ENCODE assay signal across 8 cellular contexts in the genomic region with DNA sequence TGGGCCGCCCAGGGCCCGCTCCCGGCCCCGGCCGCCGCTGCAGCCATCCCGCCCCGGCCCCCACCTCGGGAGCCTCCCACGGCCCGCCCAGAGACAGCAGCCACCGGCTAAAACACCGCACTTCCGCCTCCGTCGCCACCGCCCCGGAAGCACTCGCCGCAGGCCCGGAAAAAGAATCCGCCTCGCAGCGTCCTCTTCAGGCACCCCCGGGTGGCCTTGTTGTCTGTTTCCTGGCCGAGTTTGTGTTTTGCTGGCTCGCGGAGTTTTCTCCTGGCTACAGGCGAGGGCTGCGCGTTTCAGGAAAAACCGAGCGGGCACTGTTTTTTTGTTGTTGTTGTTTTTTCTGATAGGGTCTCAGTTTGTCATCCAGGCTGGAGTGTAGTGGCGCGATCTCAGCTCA. TPM values are rescaled to one million over a fixed set of nuclear protein-coding genes. Genes with fewer than 3 reads are reported as not detected.
DNase-seq lines count a peak whose midpoint lies in the region; ATAC-seq and TF ChIP-seq lines count a peak whose summit lies in the region.
"Not testable (repeated sequence)": the region's sequence is repeated elsewhere in the genome, so short reads cannot be mapped to it uniquely, and the experiment has no call there.

A gene (minus strand): TSS at position 125 of the 400 bp plus-strand sequence. CDS start 78 bp downstream, at position 47.

- H3K27ac ChIP-seq in DOHH2 (ENCODE audit: low read depth, low read length): not testable (repeated sequence)

- not testable (repeated sequence) for H3K9me2 ChIP-seq in DOHH2 (replicated peaks; ENCODE audit: control insufficient read depth, low read length)

- not testable (repeated sequence) for H3K27me3 ChIP-seq in DOHH2 (ENCODE audit: control insufficient read depth, low read length)

- H3K27ac Mint-ChIP-seq in activated T-cell treated with anti-CD3 and anti-CD28 coated beads, Interleukin-2, amount 50 U/mL, for 72 hours: peak within 1 kb of the TSS; percentile 91
- peak within 1 kb of the TSS; percentile 85 to 91 for H3K27ac Mint-ChIP-seq in natural killer cell treated with Interleukin-12 subunit alpha and Interleukin-12 subunit beta and Interleukin-15 and Interleukin-18, amount 100 ng/mL, for 72 hours
- peak within 1 kb of the TSS; percentile 88 for H3K27ac Mint-ChIP-seq in stimulated activated effector memory CD8-positive, alpha-beta T cell treated with anti-CD3 and anti-CD28 coated beads, Interleukin-12 subunit alpha, Interleukin-12 subunit beta, amount 100 ng/mL, for 72 hours

- H3F3A ChIP-seq in DOHH2 (ENCODE audit: control insufficient read depth, insufficient read depth): not testable (repeated sequence)

- not testable (repeated sequence) for H3K9me3 Mint-ChIP-seq in activated T-cell treated with anti-CD3 and anti-CD28 coated beads, Interleukin-2, amount 50 U/mL, for 72 hours; natural killer cell treated with Interleukin-12 subunit alpha and Interleukin-12 subunit beta and Interleukin-15 and Interleukin-18, amount 100 ng/mL, for 72 hours; stimulated activated effector memory CD8-positive, alpha-beta T cell treated with anti-CD3 and anti-CD28 coated beads, Interleukin-12 subunit alpha, Interleukin-12 subunit beta, amount 100 ng/mL, for 72 hours

- H3K4me3 ChIP-seq in DOHH2 (ENCODE audit: low read length): peak within 1 kb of the TSS; percentile 77

- H4K20me1 ChIP-seq in DOHH2 (ENCODE audit: control insufficient read depth, insufficient read depth, low read depth, low read length): not testable (repeated sequence)

- peaks cover 14% of the 10 kb centered on the region for H3K79me2 ChIP-seq in DOHH2 (ENCODE audit: control insufficient read depth, low read length)

- H3K36me3 Mint-ChIP-seq in activated T-cell treated with anti-CD3 and anti-CD28 coated beads, Interleukin-2, amount 50 U/mL, for 72 hours (ENCODE audit: insufficient read depth in 2 of 2): peaks cover 4 to 10% of the 10 kb centered on the region in 2 donors
- not testable (repeated sequence) for H3K36me3 Mint-ChIP-seq in natural killer cell treated with Interleukin-12 subunit alpha and Interleukin-12 subunit beta and Interleukin-15 and Interleukin-18, amount 100 ng/mL, for 72 hours
- H3K36me3 Mint-ChIP-seq in stimulated activated effector memory CD8-positive, alpha-beta T cell treated with anti-CD3 and anti-CD28 coated beads, Interleukin-12 subunit alpha, Interleukin-12 subunit beta, amount 100 ng/mL, for 72 hours: peaks cover 29% of the 10 kb centered on the region

- H3K27me3 Mint-ChIP-seq in activated T-cell treated with anti-CD3 and anti-CD28 coated beads, Interleukin-2, amount 50 U/mL, for 72 hours (ENCODE audit: low read depth); natural killer cell treated with Interleukin-12 subunit alpha and Interleukin-12 subunit beta and Interleukin-15 and Interleukin-18, amount 100 ng/mL, for 72 hours: not testable (repeated sequence)

- ATAC-seq in GM21825 (IDR thresholded peaks at IDR 0.05; ENCODE audit: unreplicated experiment): peak; percentile 99
- peak; percentile 98 to 99 for ATAC-seq in activated T-cell treated with anti-CD3 and anti-CD28 coated beads, Interleukin-2, amount 50 U/mL, for 72 hours (replicated peaks in 1 of 2)
- peak; percentile 96 to 98 for ATAC-seq in natural killer cell treated with Interleukin-12 subunit alpha and Interleukin-12 subunit beta and Interleukin-15 and Interleukin-18, amount 100 ng/mL, for 72 hours
- ATAC-seq in stimulated activated effector memory CD8-positive, alpha-beta T cell treated with anti-CD3 and anti-CD28 coated beads, Interleukin-12 subunit alpha, Interleukin-12 subunit beta, amount 100 ng/mL, for 72 hours: peak; percentile 97

- H3K9me3 ChIP-seq in DOHH2 (ENCODE audit: control insufficient read depth, insufficient read depth, low read length): not testable (repeated sequence)

- DNase-seq in Kasumi-1 (lab: John Stamatoyannopoulos, UW) (peak; percentile 39 to 44), RPMI8226 (peak; percentile 85), fibroblast of gingiva (ENCODE audit: low read depth) (peak; percentile 77)
- peak; percentile 90 to 92 for DNase-seq in activated T-cell treated with anti-CD3 and anti-CD28 coated beads, Interleukin-2, amount 50 U/mL, for 72 hours
- peak; percentile 96 for DNase-seq in natural killer cell treated with Interleukin-12 subunit alpha and Interleukin-12 subunit beta and Interleukin-15 and Interleukin-18, amount 100 ng/mL, for 72 hours (ENCODE audit: low spot score)
- DNase-seq in stimulated activated effector memory CD8-positive, alpha-beta T cell treated with anti-CD3 and anti-CD28 coated beads, Interleukin-12 subunit alpha, Interleukin-12 subunit beta, amount 100 ng/mL, for 72 hours (ENCODE audit: low spot score in 2 of 2): peak; percentile 70 to 92

- H3K4me1 ChIP-seq in DOHH2 (ENCODE audit: control insufficient read depth, low read length): peaks cover 11% of the 10 kb centered on the region

- peak within 1 kb of the TSS; percentile 96 to 97 for H3K4me3 Mint-ChIP-seq in activated T-cell treated with anti-CD3 and anti-CD28 coated beads, Interleukin-2, amount 50 U/mL, for 72 hours
- peak within 1 kb of the TSS; percentile 87 for H3K4me3 Mint-ChIP-seq in natural killer cell treated with Interleukin-12 subunit alpha and Interleukin-12 subunit beta and Interleukin-15 and Interleukin-18, amount 100 ng/mL, for 72 hours
- peak within 1 kb of the TSS; percentile 81 for H3K4me3 Mint-ChIP-seq in stimulated activated effector memory CD8-positive, alpha-beta T cell treated with anti-CD3 and anti-CD28 coated beads, Interleukin-12 subunit alpha, Interleukin-12 subunit beta, amount 100 ng/mL, for 72 hours

- TF ChIP-seq CTCF in DOHH2 (IDR thresholded peaks at IDR 0.05; ENCODE audit: low read depth, low read length, poor library complexity, severe bottlenecking): peak; percentile 41

- peaks cover 21% of the 10 kb centered on the region for H3K36me3 ChIP-seq in DOHH2 (ENCODE audit: control insufficient read depth, low read length)

- H3K4me2 ChIP-seq in DOHH2 (ENCODE audit: low read length): peak within 1 kb of the TSS; percentile 68

- H3K4me1 Mint-ChIP-seq in activated T-cell treated with anti-CD3 and anti-CD28 coated beads, Interleukin-2, amount 50 U/mL, for 72 hours (ENCODE audit: low read depth); natural killer cell treated with Interleukin-12 subunit alpha and Interleukin-12 subunit beta and Interleukin-15 and Interleukin-18, amount 100 ng/mL, for 72 hours (ENCODE audit: low read depth in 2 of 2); stimulated activated effector memory CD8-positive, alpha-beta T cell treated with anti-CD3 and anti-CD28 coated beads, Interleukin-12 subunit alpha, Interleukin-12 subunit beta, amount 100 ng/mL, for 72 hours: not testable (repeated sequence)

RNA-seq across cellular contexts. Expression of the gene that starts here (rescaled TPM):
- total RNA-seq in activated T-cell treated with anti-CD3 and anti-CD28 coated beads, Interleukin-2, amount 50 U/mL, for 72 hours: 100 to 1,000 TPM in 1 of 2 donors, 10 to 100 TPM in 1; 70.9 to 108 TPM
- total RNA-seq in natural killer cell treated with Interleukin-12 subunit alpha and Interleukin-12 subunit beta and Interleukin-15 and Interleukin-18, amount 100 ng/mL, for 72 hours: 100 to 1,000 TPM in 1 of 2 donors, 10 to 100 TPM in 1; 66.8 to 108 TPM

Comparison
In these comparisons a context has a peak if more than half of its experiments do, and no peak if none do; other contexts are left out.
1. DNase-seq: peak in every context shown above with its lines; median percentile 96 in natural killer cell treated with Interleukin-12 subunit alpha and Interleukin-12 subunit beta and Interleukin-15 and Interleukin-18, amount 100 ng/mL, for 72 hours; 91 in activated T-cell treated with anti-CD3 and anti-CD28 coated beads, Interleukin-2, amount 50 U/mL, for 72 hours; 85 in RPMI8226; 81 in stimulated activated effector memory CD8-positive, alpha-beta T cell treated with anti-CD3 and anti-CD28 coated beads, Interleukin-12 subunit alpha, Interleukin-12 subunit beta, amount 100 ng/mL, for 72 hours; 77 in fibroblast of gingiva; 42 in Kasumi-1.